In the genomic region with DNA sequence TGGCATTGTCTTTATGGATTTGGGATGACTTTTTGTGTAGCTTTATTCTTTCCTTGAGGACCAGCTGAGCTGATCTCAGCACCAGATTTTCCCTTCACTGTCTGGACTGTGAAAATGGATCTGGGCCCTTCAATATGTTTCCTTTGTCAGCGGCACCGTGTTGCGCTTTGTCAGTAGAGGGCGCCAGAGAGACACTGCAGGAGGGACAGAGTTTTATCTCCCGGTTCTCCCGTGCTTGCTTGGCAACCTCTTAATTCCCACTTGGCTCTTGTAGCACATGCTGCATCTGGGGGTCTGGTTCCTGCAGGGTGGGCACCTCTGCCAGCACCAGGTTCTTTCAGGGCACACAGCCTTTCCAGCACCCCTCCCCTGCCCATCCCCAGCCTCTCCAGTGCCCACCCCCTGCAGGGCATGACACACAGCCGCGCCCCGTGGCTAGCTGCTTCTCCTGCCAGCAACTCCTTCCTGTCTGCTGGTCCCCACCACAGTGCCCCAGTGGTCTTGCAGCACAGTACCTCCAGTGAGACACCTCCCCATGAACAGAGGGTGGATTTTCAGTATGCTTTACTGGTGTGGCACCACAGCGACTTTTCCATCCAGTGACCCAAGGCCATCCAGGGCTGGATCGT, we compare ENCODE assay signal across 9 cellular contexts. TPM values are rescaled to one million over a fixed set of nuclear protein-coding genes. Genes with fewer than 3 reads are reported as not detected.
DNase-seq lines count a peak whose midpoint lies in the region; ATAC-seq and TF ChIP-seq lines count a peak whose summit lies in the region.
"Had no signal": no experiment of that assay in that cellular context is flagged by ENCODE, and none has a peak within 500 bp of the region (broad histone marks: within the 10 kb centered on the region; RNA-seq: fewer than 3 reads in every experiment).

No MANE protein-coding gene starts in this region.

- no peak overlapping the region for H3K4me3 ChIP-seq in LNCaP clone FGC (ENCODE audit: low read depth, low read length)
- no peak overlapping the region for H3K4me3 ChIP-seq in neutrophil (ENCODE audit: low read depth in 1 of 2, low read length in 1 of 2)
- no peak overlapping the region for H3K4me3 ChIP-seq in ascending aorta

- H3K9me3 ChIP-seq in neutrophil, result no peaks in the 10 kb centered on the region
- H3K9me3 ChIP-seq in ascending aorta, result peaks cover 4 to 13% of the 10 kb centered on the region in 2 donors

- H3K36me3 Mint-ChIP-seq in activated CD4-positive, alpha-beta T cell treated with anti-CD3 and anti-CD28 coated beads, Interleukin-2, amount 10 ng/mL, durations not matched to agents 7 days and 5 days (ENCODE audit: low read depth), result no peaks in the 10 kb centered on the region
- no peaks in the 10 kb centered on the region for H3K36me3 Mint-ChIP-seq in activated naive CD8-positive, alpha-beta T cell treated with anti-CD3 and anti-CD28 coated beads for 36 hours

- no peak overlapping the region for H3K4me3 Mint-ChIP-seq in activated CD4-positive, alpha-beta T cell treated with anti-CD3 and anti-CD28 coated beads, Interleukin-2, amount 10 ng/mL, durations not matched to agents 7 days and 5 days
- no peak overlapping the region for H3K4me3 Mint-ChIP-seq in activated naive CD8-positive, alpha-beta T cell treated with anti-CD3 and anti-CD28 coated beads for 36 hours

- H3K4me1 Mint-ChIP-seq in activated CD4-positive, alpha-beta T cell treated with anti-CD3 and anti-CD28 coated beads, Interleukin-2, amount 10 ng/mL, durations not matched to agents 7 days and 5 days, result peaks cover 9% of the 10 kb centered on the region
- H3K4me1 Mint-ChIP-seq in activated naive CD8-positive, alpha-beta T cell treated with anti-CD3 and anti-CD28 coated beads for 36 hours, result peaks cover 12% of the 10 kb centered on the region

- ATAC-seq in GM21737 (IDR thresholded peaks at IDR 0.05; ENCODE audit: unreplicated experiment), result no peak
- ATAC-seq: left ventricle myocardium superior had no signal

- intact Hi-C loops in ascending aorta (cut with DNase I), result no loop called here

- H3K27ac Mint-ChIP-seq in activated CD4-positive, alpha-beta T cell treated with anti-CD3 and anti-CD28 coated beads, Interleukin-2, amount 10 ng/mL, durations not matched to agents 7 days and 5 days, result no peak overlapping the region
- H3K27ac Mint-ChIP-seq in activated naive CD8-positive, alpha-beta T cell treated with anti-CD3 and anti-CD28 coated beads for 36 hours, result no peak overlapping the region

- peaks cover 3% of the 10 kb centered on the region for H3K27me3 Mint-ChIP-seq in activated CD4-positive, alpha-beta T cell treated with anti-CD3 and anti-CD28 coated beads, Interleukin-2, amount 10 ng/mL, durations not matched to agents 7 days and 5 days
- peaks cover 46% of the 10 kb centered on the region for H3K27me3 Mint-ChIP-seq in activated naive CD8-positive, alpha-beta T cell treated with anti-CD3 and anti-CD28 coated beads for 36 hours

- peaks cover 13 to 21% of the 10 kb centered on the region in 2 experiments for H3K4me1 ChIP-seq in neutrophil (ENCODE audit: control insufficient read depth in 1 of 2, insufficient read depth in 1 of 2, low read depth in 1 of 2, low read length in 1 of 2)
- H3K4me1 ChIP-seq in ascending aorta, result no peaks in the 10 kb centered on the region

- CTCF ChIA-PET in activated CD4-positive, alpha-beta T cell treated with anti-CD3 and anti-CD28 coated beads, Interleukin-2, amount 10 ng/mL, durations not matched to agents 7 days and 5 days (lab: Charles Lee), result no interaction called here

- H3K27ac ChIP-seq in neutrophil (no peak overlapping the region), ascending aorta (no peak overlapping the region)

- H3K36me3 ChIP-seq in neutrophil (no peaks in the 10 kb centered on the region), ascending aorta (no peaks in the 10 kb centered on the region)

- TF ChIP-seq CTCF in LNCaP clone FGC (IDR thresholded peaks at IDR 0.05; ENCODE audit: control insufficient read depth, extremely low read depth, insufficient read depth) (peak; percentile 34), neutrophil (IDR thresholded peaks at IDR 0.05) (peak; percentile 51), ascending aorta (IDR thresholded peaks at IDR 0.05) (no peak)

- peaks cover 21% of the 10 kb centered on the region for H3K9me3 Mint-ChIP-seq in activated CD4-positive, alpha-beta T cell treated with anti-CD3 and anti-CD28 coated beads, Interleukin-2, amount 10 ng/mL, durations not matched to agents 7 days and 5 days
- H3K9me3 Mint-ChIP-seq in activated naive CD8-positive, alpha-beta T cell treated with anti-CD3 and anti-CD28 coated beads for 36 hours, result peaks cover 11% of the 10 kb centered on the region

- H3K27me3 ChIP-seq in neutrophil, result no peaks in the 10 kb centered on the region
- H3K27me3 ChIP-seq in ascending aorta, result no peaks in the 10 kb centered on the region

- POLR2A ChIA-PET in activated CD4-positive, alpha-beta T cell treated with anti-CD3 and anti-CD28 coated beads, Interleukin-2, amount 10 ng/mL, durations not matched to agents 7 days and 5 days (lab: Charles Lee), result no interaction called here

- DNase-seq in activated CD4-positive, alpha-beta T cell treated with anti-CD3 and anti-CD28 coated beads, Interleukin-2, amount 10 ng/mL, durations not matched to agents 7 days and 5 days, result peak; percentile 26
- DNase-seq in activated CD4-positive, alpha-beta T cell treated with anti-CD3 and anti-CD28 coated beads for 1 hour, result no peak
- DNase-seq in LNCaP clone FGC (ENCODE audit: low read depth), result no peak
- DNase-seq in activated naive CD8-positive, alpha-beta T cell treated with anti-CD3 and anti-CD28 coated beads for 36 hours, result peak; percentile 17
- DNase-seq in ascending aorta (ENCODE audit: low spot score in 2 of 2), result no peak
- no peak for DNase-seq in NCI-H1105 treated with DMSO at 0.1 percent for 48 hours (lab: John Stamatoyannopoulos, UW)
- DNase-seq: left ventricle myocardium superior had no signal

RNA-seq across cellular contexts. Expression of a gene that starts 19.6 kb away (rescaled TPM):
- not detected for total RNA-seq in activated CD4-positive, alpha-beta T cell treated with anti-CD3 and anti-CD28 coated beads, Interleukin-2, amount 10 ng/mL, durations not matched to agents 7 days and 5 days
- total RNA-seq in activated naive CD8-positive, alpha-beta T cell treated with anti-CD3 and anti-CD28 coated beads for 36 hours, result not detected
- total RNA-seq in ascending aorta, result not detected
- total RNA-seq: left ventricle myocardium superior had no signal

Comparison
In these comparisons a context has a peak if more than half of its experiments do, and no peak if none do; other contexts are left out.
1. DNase-seq: peak in activated CD4-positive, alpha-beta T cell treated with anti-CD3 and anti-CD28 coated beads, Interleukin-2, amount 10 ng/mL, durations not matched to agents 7 days and 5 days (single experiment) and activated naive CD8-positive, alpha-beta T cell treated with anti-CD3 and anti-CD28 coated beads for 36 hours (single experiment); none in activated CD4-positive, alpha-beta T cell treated with anti-CD3 and anti-CD28 coated beads for 1 hour (single experiment), LNCaP clone FGC (single experiment), ascending aorta (0 of 2) and NCI-H1105 treated with DMSO at 0.1 percent for 48 hours (single experiment).
2. CTCF ChIP-seq: peak in LNCaP clone FGC (single experiment) and neutrophil (single experiment); none in ascending aorta (0 of 3).